In genomic region chr16:54779549-54779948, GRCh38 we compare ENCODE assay signal across 20 cellular contexts.
DNase-seq lines count a peak whose midpoint lies in the region; ATAC-seq, FAIRE-seq and TF ChIP-seq lines count a peak whose summit lies in the region.
"Had no signal": no experiment of that assay in that cellular context is flagged by ENCODE, and none has a peak within 500 bp of the region (broad histone marks: within the 10 kb centered on the region; RNA-seq: fewer than 3 reads in every experiment).

No MANE protein-coding gene starts in this region.

- H3K18ac ChIP-seq in IMR-90 (ENCODE audit: low read depth, low read length) (no peak overlapping the region), H1 (ENCODE audit: extremely low read depth, low read length) (no peak overlapping the region)

- no peak for ATAC-seq in IMR-90 (ENCODE audit: low read depth)
- ATAC-seq: A549; CD8-positive, alpha-beta T cell had no signal

- dilution Hi-C loops in mammary epithelial cell (cut with HindIII; ENCODE audit: low sequenced_read_pairs): no loop called here
- dilution Hi-C loops in IMR-90 (cut with HindIII; ENCODE audit: low sequenced_read_pairs, unreplicated experiment): no loop called here

- no peak for FAIRE-seq in H1 (lab: Jason Lieb, UNC)
- FAIRE-seq: A549, D721Med, G401.6, GM12891, GM19239 had no signal

- H3K23me2 ChIP-seq in H1 (ENCODE audit: low read depth, low read length): no peaks in the 10 kb centered on the region

- H3K79me1 ChIP-seq in IMR-90 (ENCODE audit: low read depth in 1 of 2, low read length in 2 of 2) (no peaks in the 10 kb centered on the region), H1 (ENCODE audit: low read depth, low read length) (no peaks in the 10 kb centered on the region)

- no peak overlapping the region for H3K4me2 ChIP-seq in mammary epithelial cell (ENCODE audit: insufficient read depth, low read depth, low read length)
- H3K4me2 ChIP-seq in IMR-90 (ENCODE audit: low read depth, low read length): no peak overlapping the region
- H3K4me2 ChIP-seq in H1 (ENCODE audit: insufficient read depth in 1 of 2, low read depth in 2 of 2, low read length in 2 of 2): no peak overlapping the region
- H3K4me2 ChIP-seq: A549; BLaER1 treated with 17β-estradiol and CSF1 and Interleukin-3, amounts not matched to agents 10 nM and 100 nM had no signal

- no peak overlapping the region for H3K14ac ChIP-seq in IMR-90 (replicated peaks; ENCODE audit: low read depth, low read length)
- H3K14ac ChIP-seq in H1 (ENCODE audit: insufficient read length): no peak overlapping the region

- H3K9me3 ChIP-seq in breast epithelium (no peaks in the 10 kb centered on the region), mammary epithelial cell (replicated peaks; ENCODE audit: insufficient read depth, low read length) (no peaks in the 10 kb centered on the region), IMR-90 (ENCODE audit: control insufficient read depth, insufficient read depth, low read length) (no peaks in the 10 kb centered on the region; the same call in 1 of the 2 replicates), H1 (ENCODE audit: insufficient read depth in 2 of 2, low read depth in 1 of 2, low read length in 1 of 2) (no peaks in the 10 kb centered on the region), esophagus muscularis mucosa (no peaks in the 10 kb centered on the region)
- H3K9me3 ChIP-seq: A549, Caco-2 had no signal

- POLR2A ChIA-PET in IMR-90 (lab: Charles Lee; ENCODE audit: unreplicated experiment) (no interaction called here), H1 (lab: Charles Lee; ENCODE audit: partially characterized antibody) (no interaction called here)

- no peaks in the 10 kb centered on the region for H4K20me1 ChIP-seq in mammary epithelial cell (ENCODE audit: insufficient read depth, low read length)
- no peaks in the 10 kb centered on the region for H4K20me1 ChIP-seq in IMR-90 (ENCODE audit: insufficient read depth, low read length)
- no peaks in the 10 kb centered on the region for H4K20me1 ChIP-seq in H1 (replicated peaks in 1 of 2; ENCODE audit: control insufficient read depth in 1 of 2, insufficient read depth in 2 of 2, low read length in 2 of 2)
- H4K20me1 ChIP-seq: BLaER1 treated with 17β-estradiol and CSF1 and Interleukin-3, amounts not matched to agents 10 nM and 100 nM had no signal

- no peaks in the 10 kb centered on the region for H3K9me1 ChIP-seq in IMR-90 (ENCODE audit: insufficient read depth, low read length)

- no peak overlapping the region for H2AK9ac ChIP-seq in IMR-90 (replicated peaks; ENCODE audit: low read depth, low read length, poor library complexity)

- CTCF ChIA-PET in mammary epithelial cell (lab: Charles Lee; ENCODE audit: low non-redundant PET) (no interaction called here), IMR-90 (lab: Yijun Ruan, JAX) (interaction anchor here (0.6 kb wide), 1 partner anchor 207 kb away, joined by 5 read pairs; no protein-coding TSS in a partner anchor), H1 (lab: Charles Lee; ENCODE audit: partially characterized antibody) (interaction anchor here (0.5 kb wide), 1 partner anchor 178 kb away, joined by 4 read pairs; no protein-coding TSS in a partner anchor)

- no peak overlapping the region for H3K9ac ChIP-seq in mammary epithelial cell (ENCODE audit: insufficient read depth, low read length)
- H3K9ac ChIP-seq in IMR-90 (ENCODE audit: low read depth, low read length): no peak overlapping the region
- H3K9ac ChIP-seq in H1 (replicated peaks in 1 of 4; ENCODE audit: extremely low read depth in 1 of 4, low read depth in 3 of 4, low read length in 3 of 4): no peak overlapping the region
- H3K9ac ChIP-seq: BLaER1 treated with 17β-estradiol and CSF1 and Interleukin-3, amounts not matched to agents 10 nM and 100 nM had no signal

- in situ Hi-C loops in mammary epithelial cell (cut with MboI; ENCODE audit: low sequenced_read_pairs in 2 of 2) (no loop called here), IMR-90 (cut with MboI; ENCODE audit: low sequenced_read_pairs) (no loop called here)

- no peak overlapping the region for H3K4me3 ChIP-seq in breast epithelium
- H3K4me3 ChIP-seq in mammary epithelial cell (replicated peaks in 1 of 3; ENCODE audit: insufficient read depth in 1 of 3, low read depth in 2 of 3, low read length in 3 of 3): no peak overlapping the region
- no peak overlapping the region for H3K4me3 ChIP-seq in IMR-90 (ENCODE audit: insufficient read depth, low read depth, low read length)
- H3K4me3 ChIP-seq in H1 (ENCODE audit: extremely low read depth in 1 of 4, insufficient read depth in 2 of 4, low read depth in 3 of 4, low read length in 4 of 4): no peak overlapping the region
- H3K4me3 ChIP-seq in esophagus muscularis mucosa: no peak overlapping the region
- H3K4me3 ChIP-seq: A549; BLaER1 treated with 17β-estradiol and CSF1 and Interleukin-3, amounts not matched to agents 10 nM and 100 nM had no signal

- H4K5ac ChIP-seq in IMR-90 (ENCODE audit: low read depth, low read length) (no peak overlapping the region), H1 (ENCODE audit: insufficient read length, low read depth, low read length) (no peak overlapping the region)

- H2AK5ac ChIP-seq in IMR-90 (ENCODE audit: low read depth, low read length) (no peak overlapping the region), H1 (ENCODE audit: low read depth, low read length) (no peak overlapping the region)

- TF ChIP-seq CTCF in breast epithelium (IDR thresholded peaks at IDR 0.05) (no peak), mammary epithelial cell (conservative IDR thresholded peaks at IDR 0.05 in 1 of 2, IDR thresholded peaks at IDR 0.05 in 1 of 2; ENCODE audit: extremely low read depth in 1 of 2, insufficient read depth in 1 of 2, low read depth in 1 of 2, low read length in 2 of 2) (no peak), IMR-90 (conservative IDR thresholded peaks at IDR 0.05; ENCODE audit: low read depth, low read length) (no peak), H1 (IDR thresholded peaks at IDR 0.05; ENCODE audit: control extremely low read depth in 1 of 3, insufficient read depth in 1 of 3, low read depth in 1 of 3, low read length in 3 of 3) (no peak), esophagus muscularis mucosa (IDR thresholded peaks at IDR 0.05) (no peak)

- intact Hi-C loops in breast epithelium (cut with DNase I; ENCODE audit: low total_unique reads) (no loop called here), mammary epithelial cell (cut with micrococcal nuclease) (no loop called here), IMR-90 (cut with micrococcal nuclease) (no loop called here), esophagus muscularis mucosa (cut with DNase I) (no loop called here)

- H4K8ac ChIP-seq in IMR-90 (ENCODE audit: low read depth in 2 of 2, low read length in 2 of 2) (no peak overlapping the region), H1 (ENCODE audit: extremely low read depth, insufficient read depth, low read length) (no peak overlapping the region)

- TF ChIP-seq RAD21 in IMR-90 (IDR thresholded peaks at IDR 0.05; ENCODE audit: low read length): no peak
- TF ChIP-seq RAD21 in H1 (IDR thresholded peaks at IDR 0.05 in 1 of 2, conservative IDR thresholded peaks at IDR 0.05 in 1 of 2; ENCODE audit: low read depth in 2 of 2, low read length in 2 of 2): no peak

- H2BK20ac ChIP-seq in IMR-90 (ENCODE audit: low read depth, low read length) (no peak overlapping the region), H1 (ENCODE audit: low read length) (no peak overlapping the region)

- no peak overlapping the region for H3K23ac ChIP-seq in IMR-90 (ENCODE audit: low read depth, low read length)
- H3K23ac ChIP-seq in H1 (ENCODE audit: insufficient read length): no peak overlapping the region

- DNase-seq in breast epithelium (ENCODE audit: low spot score in 2 of 2) (no peak), mammary epithelial cell (no peak), IMR-90 (no peak), H1 (ENCODE audit: low read depth in 1 of 2, low spot score in 2 of 2) (no peak), esophagus muscularis mucosa (ENCODE audit: extremely low spot score) (no peak)
- DNase-seq: AML-193; Caco-2; Calu3; CD4-positive, alpha-beta T cell; CD8-positive, alpha-beta T cell; DMS79 treated with DMSO at 0.1 percent for 48 hours; GF-D8 had no signal

- BruUV-seq in mammary epithelial cell (replicated peaks; lab: Mats Ljungman, UMichigan) (no TSS peak), IMR-90 (replicated peaks; lab: Mats Ljungman, UMichigan) (no TSS peak)

- H2AFZ ChIP-seq in mammary epithelial cell (ENCODE audit: low read depth, low read length) (no peak overlapping the region), IMR-90 (replicated peaks; ENCODE audit: low read length, poor library complexity) (no peak overlapping the region), H1 (ENCODE audit: low read length) (no peak overlapping the region)

- H3K79me2 ChIP-seq in mammary epithelial cell (ENCODE audit: insufficient read depth, low read length) (no peaks in the 10 kb centered on the region), H1 (ENCODE audit: control insufficient read depth in 1 of 2, insufficient read depth in 2 of 2, low read length in 2 of 2) (no peaks in the 10 kb centered on the region)

- H3K56ac ChIP-seq in IMR-90 (ENCODE audit: extremely low read depth, insufficient read depth, low read length): no peak overlapping the region
- no peak overlapping the region for H3K56ac ChIP-seq in H1 (replicated peaks; ENCODE audit: insufficient read length, low read depth, low read length)

- H4K91ac ChIP-seq in IMR-90 (ENCODE audit: insufficient read depth, low read depth, low read length) (no peak overlapping the region), H1 (replicated peaks; ENCODE audit: insufficient read length, low read length) (no peak overlapping the region)

- TF ChIP-seq POLR2A in breast epithelium (IDR thresholded peaks at IDR 0.05): no peak
- TF ChIP-seq POLR2A in IMR-90 (IDR thresholded peaks at IDR 0.05; ENCODE audit: low read depth, low read length): no peak
- TF ChIP-seq POLR2A in H1 (IDR thresholded peaks at IDR 0.05; ENCODE audit: control extremely low read depth in 1 of 2, low read depth in 2 of 2, low read length in 2 of 2): no peak
- no peak for TF ChIP-seq POLR2A in esophagus muscularis mucosa (IDR thresholded peaks at IDR 0.05; ENCODE audit: low read depth)

- TF ChIP-seq EP300 in H1 (IDR thresholded peaks at IDR 0.05; ENCODE audit: borderline replicate concordance in 1 of 2, low read depth in 2 of 2, low read length in 2 of 2) (no peak), esophagus muscularis mucosa (IDR thresholded peaks at IDR 0.05) (no peak)

- H2BK12ac ChIP-seq in H1 (ENCODE audit: low read depth, low read length): no peak overlapping the region

- H3K4me1 ChIP-seq in breast epithelium (no peaks in the 10 kb centered on the region), mammary epithelial cell (ENCODE audit: insufficient read depth, low read length) (peaks cover 5% of the 10 kb centered on the region), IMR-90 (ENCODE audit: control insufficient read depth, insufficient read depth, low read length) (no peaks in the 10 kb centered on the region), H1 (replicated peaks in 1 of 4; ENCODE audit: control insufficient read depth in 3 of 4, insufficient read depth in 4 of 4, low read length in 3 of 4) (no peaks in the 10 kb centered on the region; a peak in 1 of 7 replicates), esophagus muscularis mucosa (no peaks in the 10 kb centered on the region)
- H3K4me1 ChIP-seq: A549; BLaER1 treated with 17β-estradiol and CSF1 and Interleukin-3, amounts not matched to agents 10 nM and 100 nM; Caco-2 had no signal

- H2BK120ac ChIP-seq in IMR-90 (ENCODE audit: low read depth, low read length) (no peak overlapping the region), H1 (replicated peaks; ENCODE audit: low read depth, low read length) (no peak overlapping the region)

- peak overlapping the region; percentile 8 to 71 for H3K27ac ChIP-seq in breast epithelium
- no peak overlapping the region for H3K27ac ChIP-seq in mammary epithelial cell (ENCODE audit: insufficient read depth, low read depth, low read length)
- no peak overlapping the region for H3K27ac ChIP-seq in IMR-90 (ENCODE audit: insufficient read depth, low read length)
- no peak overlapping the region for H3K27ac ChIP-seq in H1 (ENCODE audit: low read depth, low read length)
- no peak overlapping the region for H3K27ac ChIP-seq in esophagus muscularis mucosa (replicated peaks in 1 of 4)
- H3K27ac ChIP-seq: 22Rv1; A549; BLaER1 treated with 17β-estradiol and CSF1 and Interleukin-3, amounts not matched to agents 10 nM and 100 nM; C4-2B had no signal

- H2BK15ac ChIP-seq in IMR-90 (ENCODE audit: low read depth, low read length) (no peak overlapping the region), H1 (ENCODE audit: low read length) (no peak overlapping the region)

- H2BK5ac ChIP-seq in IMR-90 (ENCODE audit: low read depth, low read length, poor library complexity, severe bottlenecking) (no peak overlapping the region), H1 (ENCODE audit: low read depth, low read length) (no peak overlapping the region)

- H3K4ac ChIP-seq in IMR-90 (ENCODE audit: low read depth, low read length): no peak overlapping the region
- no peak overlapping the region for H3K4ac ChIP-seq in H1 (replicated peaks; ENCODE audit: insufficient read length, low read depth, low read length)

- no peaks in the 10 kb centered on the region for H3K36me3 ChIP-seq in breast epithelium
- no peaks in the 10 kb centered on the region for H3K36me3 ChIP-seq in mammary epithelial cell (ENCODE audit: insufficient read depth, low read length)
- H3K36me3 ChIP-seq in IMR-90 (ENCODE audit: control insufficient read depth, insufficient read depth, low read length): no peaks in the 10 kb centered on the region
- no peaks in the 10 kb centered on the region for H3K36me3 ChIP-seq in H1 (ENCODE audit: control insufficient read depth in 2 of 4, insufficient read depth in 4 of 4, low read length in 3 of 4)
- H3K36me3 ChIP-seq in esophagus muscularis mucosa: no peaks in the 10 kb centered on the region
- H3K36me3 ChIP-seq: BLaER1 treated with 17β-estradiol and CSF1 and Interleukin-3, amounts not matched to agents 10 nM and 100 nM had no signal

- H3K27me3 ChIP-seq in breast epithelium: no peaks in the 10 kb centered on the region
- H3K27me3 ChIP-seq in mammary epithelial cell (ENCODE audit: insufficient read depth, low read length): no peaks in the 10 kb centered on the region
- no peaks in the 10 kb centered on the region for H3K27me3 ChIP-seq in IMR-90 (ENCODE audit: control insufficient read depth, insufficient read depth, low read length)
- no peaks in the 10 kb centered on the region for H3K27me3 ChIP-seq in H1 (replicated peaks in 1 of 4; ENCODE audit: control insufficient read depth in 3 of 4, extremely low read depth in 1 of 4, insufficient read depth in 3 of 4, low read length in 3 of 4)
- no peaks in the 10 kb centered on the region for H3K27me3 ChIP-seq in esophagus muscularis mucosa
- H3K27me3 ChIP-seq: BLaER1 treated with 17β-estradiol and CSF1 and Interleukin-3, amounts not matched to agents 10 nM and 100 nM had no signal

Comparison
In these comparisons a context has a peak if more than half of its experiments do, and no peak if none do; other contexts are left out.
1. H3K27ac ChIP-seq: peak in breast epithelium (2 of 2); none in mammary epithelial cell (single experiment), IMR-90 (single experiment), H1 (single experiment) and esophagus muscularis mucosa (0 of 4).